ENCODE assay signal across 21 cellular contexts in genomic region chr10:14949291-14949690, GRCh38. TPM values are rescaled to one million over a fixed set of nuclear protein-coding genes. Genes with fewer than 3 reads are reported as not detected.
A peak's percentile ranks its signal among the peaks of the same experiment; 100 is the strongest.
DNase-seq lines count a peak whose midpoint lies in the region; ATAC-seq, FAIRE-seq and TF ChIP-seq lines count a peak whose summit lies in the region.
"Had no signal": no experiment of that assay in that cellular context is flagged by ENCODE, and none has a peak within 500 bp of the region (broad histone marks: within the 10 kb centered on the region; RNA-seq: fewer than 3 reads in every experiment).

No MANE protein-coding gene starts in this region.

- H3K9me3 Mint-ChIP-seq in activated CD4-positive, alpha-beta T cell treated with anti-CD3 and anti-CD28 coated beads, Interleukin-2, amount 10 ng/mL, durations not matched to agents 7 days and 5 days: no peaks in the 10 kb centered on the region
- H3K9me3 Mint-ChIP-seq in progenitor cell of endocrine pancreas (ENCODE audit: low read depth): no peaks in the 10 kb centered on the region
- no peaks in the 10 kb centered on the region for H3K9me3 Mint-ChIP-seq in CD14-positive monocyte

- H3K27ac ChIP-seq in DOHH2 (ENCODE audit: low read depth, low read length) (no peak overlapping the region), GM12878 (ENCODE audit: control insufficient read depth, insufficient read depth) (no peak overlapping the region)

- DNase-seq in activated CD4-positive, alpha-beta T cell treated with anti-CD3 and anti-CD28 coated beads, Interleukin-2, amount 10 ng/mL, durations not matched to agents 7 days and 5 days: no peak
- no peak for DNase-seq in activated CD4-positive, alpha-beta T cell treated with anti-CD3 and anti-CD28 coated beads for 48 hours
- no peak for DNase-seq in GM12878 (ENCODE audit: low read depth, low spot score)
- DNase-seq in progenitor cell of endocrine pancreas (ENCODE audit: low spot score, unreplicated experiment): no peak
- no peak for DNase-seq in germinal center (ENCODE audit: low spot score)
- no peak for DNase-seq in CD14-positive monocyte (ENCODE audit: low spot score)
- DNase-seq: CD4-positive, CD25-positive, alpha-beta regulatory T cell; H7; IMR-90; Kasumi-1; NCI-H1436; NCI-H2029; NCI-H2171; NCI-H446; NK-92 treated with Interleukin-12 subunit alpha and Interleukin-12 subunit beta, amount 100 ng/mL, for 24 hours; SHP77 treated with DMSO at 0.1 percent for 48 hours had no signal

- WGBS in GM12878 (ENCODE audit: insufficient coverage, insufficient replicate concordance, low lambda C conversion rate, missing lambda C conversion rate): 88% methylated on average over 5 of the region's 5 CpGs

- H3K4me2 ChIP-seq in DOHH2 (ENCODE audit: low read length) (peak overlapping the region; percentile 1; the same call in 1 of the 2 replicates), GM12878 (ENCODE audit: control insufficient read depth, insufficient read depth) (peak overlapping the region; percentile 59)

- H3K27me3 ChIP-seq in DOHH2 (ENCODE audit: control insufficient read depth, low read length) (no peaks in the 10 kb centered on the region), GM12878 (replicated peaks in 1 of 2; ENCODE audit: control insufficient read depth in 2 of 2, insufficient read depth in 2 of 2, low read length in 1 of 2) (no peaks in the 10 kb centered on the region)

- peak overlapping the region; percentile 20 for H3K27ac Mint-ChIP-seq in activated CD4-positive, alpha-beta T cell treated with anti-CD3 and anti-CD28 coated beads, Interleukin-2, amount 10 ng/mL, durations not matched to agents 7 days and 5 days
- H3K27ac Mint-ChIP-seq in progenitor cell of endocrine pancreas: peak overlapping the region; percentile 2
- H3K27ac Mint-ChIP-seq in CD14-positive monocyte: peak overlapping the region in 1 of 7 donors; percentile 8

- RAD21 ChIA-PET in GM12878 (lab: Charles Lee; ENCODE audit: unreplicated experiment): interaction anchor here (1.0 kb wide), 1 partner anchor 398 kb away, joined by 3 read pairs; no protein-coding TSS in a partner anchor

- in situ Hi-C loops in GM12878 (cut with MboI): no loop called here

- TF ChIP-seq POLR2A in GM12878 (IDR thresholded peaks at IDR 0.05; ENCODE audit: low read depth, low read length): no peak

- peaks cover 24% of the 10 kb centered on the region for H3K4me1 ChIP-seq in DOHH2 (ENCODE audit: control insufficient read depth, low read length)
- peaks cover 21% of the 10 kb centered on the region for H3K4me1 ChIP-seq in GM12878 (ENCODE audit: control insufficient read depth, insufficient read depth, low read length)

- H3K36me3 ChIP-seq in DOHH2 (ENCODE audit: control insufficient read depth, low read length) (peaks cover 87% of the 10 kb centered on the region), GM12878 (ENCODE audit: control insufficient read depth in 2 of 2, insufficient read depth in 2 of 2, low read length in 1 of 2) (peaks cover 6 to 32% of the 10 kb centered on the region in 2 experiments)

- no peaks in the 10 kb centered on the region for H3K9me2 ChIP-seq in DOHH2 (replicated peaks; ENCODE audit: control insufficient read depth, low read length)

- no peak for TF ChIP-seq RAD21 in GM12878 (IDR thresholded peaks at IDR 0.05; ENCODE audit: insufficient read depth, low read depth, low read length)

- no peak for TF ChIP-seq EP300 in GM12878 (IDR thresholded peaks at IDR 0.05; ENCODE audit: borderline replicate concordance in 1 of 2, control insufficient read depth in 1 of 2, low read depth in 2 of 2, low read length in 2 of 2)

- no TSS peak for BruUV-seq in GM12878 (replicated peaks; lab: Mats Ljungman, UMichigan)

- no peak overlapping the region for H2AFZ ChIP-seq in GM12878 (ENCODE audit: control insufficient read depth, low read depth, low read length)

- intact Hi-C loops in GM12878 (cut with micrococcal nuclease; ENCODE audit: unreplicated experiment) (no loop called here), CD14-positive monocyte (cut with micrococcal nuclease) (no loop called here)

- TF ChIP-seq CTCF in DOHH2 (IDR thresholded peaks at IDR 0.05; ENCODE audit: low read depth, low read length, poor library complexity, severe bottlenecking) (no peak), GM12878 (IDR thresholded peaks at IDR 0.05 in 2 of 3, conservative IDR thresholded peaks at IDR 0.05 in 1 of 3; ENCODE audit: control insufficient read depth in 2 of 3, extremely low read depth in 1 of 3, insufficient read depth in 1 of 3, low read depth in 3 of 3, low read length in 3 of 3) (no peak), progenitor cell of endocrine pancreas (IDR thresholded peaks at IDR 0.05; ENCODE audit: unreplicated experiment) (no peak), CD14-positive monocyte (IDR thresholded peaks at IDR 0.05) (no peak)

- peaks cover 16% of the 10 kb centered on the region for H3F3A ChIP-seq in DOHH2 (ENCODE audit: control insufficient read depth, insufficient read depth)

- H3K4me3 Mint-ChIP-seq in activated CD4-positive, alpha-beta T cell treated with anti-CD3 and anti-CD28 coated beads, Interleukin-2, amount 10 ng/mL, durations not matched to agents 7 days and 5 days: no peak overlapping the region
- H3K4me3 Mint-ChIP-seq in progenitor cell of endocrine pancreas (ENCODE audit: low read depth) (no peak overlapping the region), CD14-positive monocyte (no peak overlapping the region)

- peaks cover 70% of the 10 kb centered on the region for H3K36me3 Mint-ChIP-seq in activated CD4-positive, alpha-beta T cell treated with anti-CD3 and anti-CD28 coated beads, Interleukin-2, amount 10 ng/mL, durations not matched to agents 7 days and 5 days (ENCODE audit: low read depth)
- H3K36me3 Mint-ChIP-seq in progenitor cell of endocrine pancreas (ENCODE audit: insufficient read depth) (peaks cover 8% of the 10 kb centered on the region), CD14-positive monocyte (peaks cover 36 to 54% of the 10 kb centered on the region in 2 donors)

- H3K79me2 ChIP-seq in DOHH2 (ENCODE audit: control insufficient read depth, low read length) (peaks cover 88% of the 10 kb centered on the region), GM12878 (ENCODE audit: control insufficient read depth, insufficient read depth, low read length) (peaks cover 57% of the 10 kb centered on the region)

- POLR2A ChIA-PET in activated CD4-positive, alpha-beta T cell treated with anti-CD3 and anti-CD28 coated beads, Interleukin-2, amount 10 ng/mL, durations not matched to agents 7 days and 5 days (lab: Charles Lee): no interaction called here
- POLR2A ChIA-PET in GM12878 (lab: Charles Lee): interaction anchor here (0.6 to 1.4 kb wide), 2 partner anchors 29 to 71 kb away, joined by 3 read pairs; partner anchors contain the start of gene SUV39H2

- SMC1A ChIA-PET in GM12878 (lab: Charles Lee; ENCODE audit: uncharacterized antibody, unreplicated experiment): interaction anchor here (0.5 to 1.7 kb wide), 9 partner anchors 10 to 923 kb away, joined by 3 to 6 read pairs (median 3); partner anchors contain the start of genes CDNF and MEIG1

- no peak overlapping the region for H3K9ac ChIP-seq in GM12878 (ENCODE audit: control insufficient read depth, insufficient read depth, low read length)

- ATAC-seq in GM12878: no peak
- ATAC-seq in HG02798 (IDR thresholded peaks at IDR 0.05; ENCODE audit: poor library complexity, unreplicated experiment): no peak

- no peak overlapping the region for H3K4me3 ChIP-seq in DOHH2 (ENCODE audit: low read length)
- H3K4me3 ChIP-seq in GM12878: no peak overlapping the region

- FAIRE-seq in GM12878 (lab: Jason Lieb, UNC): no peak

- H4K20me1 ChIP-seq in DOHH2 (ENCODE audit: control insufficient read depth, insufficient read depth, low read depth, low read length): peaks cover 20% of the 10 kb centered on the region
- H4K20me1 ChIP-seq in GM12878 (ENCODE audit: control insufficient read depth, insufficient read depth): 0 out of 2 replicates have a peak, but pooled peaks cover 4% of the 10 kb centered on the region

- CTCF ChIA-PET in activated CD4-positive, alpha-beta T cell treated with anti-CD3 and anti-CD28 coated beads, Interleukin-2, amount 10 ng/mL, durations not matched to agents 7 days and 5 days (lab: Charles Lee): interaction anchor here (1.2 to 2.1 kb wide), 3 partner anchors 11 to 44 kb away, joined by 3 to 6 read pairs (median 4); partner anchors contain the start of gene MEIG1
- CTCF ChIA-PET in GM12878 (lab: Yijun Ruan, JAX): interaction anchor here (2.0 to 2.5 kb wide), 2 partner anchors 23 to 64 kb away, joined by 6 to 7 read pairs; no protein-coding TSS in a partner anchor

- peaks cover 45% of the 10 kb centered on the region for H3K4me1 Mint-ChIP-seq in activated CD4-positive, alpha-beta T cell treated with anti-CD3 and anti-CD28 coated beads, Interleukin-2, amount 10 ng/mL, durations not matched to agents 7 days and 5 days
- H3K4me1 Mint-ChIP-seq in progenitor cell of endocrine pancreas (ENCODE audit: low read depth): peaks cover 10% of the 10 kb centered on the region
- H3K4me1 Mint-ChIP-seq in CD14-positive monocyte: peaks cover 32% of the 10 kb centered on the region

- no peaks in the 10 kb centered on the region for H3K27me3 Mint-ChIP-seq in activated CD4-positive, alpha-beta T cell treated with anti-CD3 and anti-CD28 coated beads, Interleukin-2, amount 10 ng/mL, durations not matched to agents 7 days and 5 days
- H3K27me3 Mint-ChIP-seq in progenitor cell of endocrine pancreas (no peaks in the 10 kb centered on the region), CD14-positive monocyte (ENCODE audit: low read depth in 3 of 3) (no peaks in the 10 kb centered on the region)
- H3K27me3 Mint-ChIP-seq: CD4-positive, CD25-positive, alpha-beta regulatory T cell had no signal

- no peaks in the 10 kb centered on the region for H3K9me3 ChIP-seq in DOHH2 (ENCODE audit: control insufficient read depth, insufficient read depth, low read length)
- H3K9me3 ChIP-seq in GM12878 (replicated peaks; ENCODE audit: control insufficient read depth, insufficient read depth, low read length): no peaks in the 10 kb centered on the region

RNA-seq across cellular contexts. Expression of gene DCLRE1C, which starts 4.6 kb away (rescaled TPM):
- 10 to 100 TPM; 60.4 to 66.2 TPM for total RNA-seq in activated CD4-positive, alpha-beta T cell treated with anti-CD3 and anti-CD28 coated beads, Interleukin-2, amount 10 ng/mL, durations not matched to agents 7 days and 5 days
- total RNA-seq in GM12878 (2013; cell fraction: nucleolus; rRNA removed): 40.7 and 42.5 TPM in 2 replicates
- total RNA-seq in GM12878 (2014; rRNA removed) (24.6 and 25.8 TPM in 2 replicates), GM12878 (2014; rRNA removed; fragmentation: Illumina TruSeq; extraction: Trizol) (29.5 and 32.1 TPM in 2 replicates), GM12878 (2021) (19.8 and 20.6 TPM in 2 replicates), progenitor cell of endocrine pancreas (13.5 and 13.8 TPM in 2 replicates)
- polyA plus RNA-seq in GM12878 (2011; ENCODE audit: low read depth): 10.0 TPM
- polyA plus RNA-seq in GM12878 (2011; rRNA removed) (19.3 and 26.3 TPM in 2 replicates), GM12878 (2014; fragmentation: Illumina TruSeq; extraction: Trizol) (28.7 and 29.2 TPM in 2 replicates), GM12878 (2014; fragmentation: Nextera tagmentation; extraction: Ambion mirVana) (10 to 100 TPM; 15.7 to 26.2 TPM), GM12878 (2014; rRNA removed) (18.5 and 20.3 TPM in 2 replicates), GM12878 (2016; fragmentation: Nextera tagmentation; extraction: Ambion mirVana) (10 to 100 TPM; 35.7 to 43.4 TPM), CD14-positive monocyte (10 to 100 TPM in 1 of 2 donors, 1 to 10 TPM in 1; 8.9 to 17.6 TPM)
- 11.7 and 14.1 TPM in 2 replicates for polyA plus RNA-seq in GM12878 (2011; cell fraction: cytosol; rRNA removed)
- 20.8 and 25.3 TPM in 2 replicates for polyA plus RNA-seq in GM12878 (2011; cell fraction: nucleus; rRNA removed)
- polyA plus RNA-seq in GM12878 (2012): 10.1 and 11.8 TPM in 2 replicates
- 19.5 and 24.3 TPM in 2 replicates for polyA minus RNA-seq in GM12878 (2011; rRNA and poly(A)+ RNA removed)
- polyA minus RNA-seq in GM12878 (2011; cell fraction: cytosol; rRNA and poly(A)+ RNA removed): 6.4 and 10.0 TPM in 2 replicates
- 18.4 and 27.3 TPM in 2 replicates for polyA minus RNA-seq in GM12878 (2011; cell fraction: nucleus; rRNA and poly(A)+ RNA removed)

RNA-seq across cellular contexts. Expression of gene MEIG1, which starts 9.9 kb away (rescaled TPM):
- under 1 TPM; 0.71 to 0.82 TPM for total RNA-seq in activated CD4-positive, alpha-beta T cell treated with anti-CD3 and anti-CD28 coated beads, Interleukin-2, amount 10 ng/mL, durations not matched to agents 7 days and 5 days
- not detected in 2 replicates for total RNA-seq in GM12878 (2013; cell fraction: nucleolus; rRNA removed)
- total RNA-seq in GM12878 (2014; rRNA removed) (not detected in 2 replicates), GM12878 (2014; rRNA removed; fragmentation: Illumina TruSeq; extraction: Trizol) (0.67 TPM in 1 of 2 replicates, not detected in the other), GM12878 (2021) (not detected in 2 replicates), progenitor cell of endocrine pancreas (1.6 and 3.0 TPM in 2 replicates)
- not detected for polyA plus RNA-seq in GM12878 (2011; ENCODE audit: low read depth)
- polyA plus RNA-seq in GM12878 (2011; rRNA removed) (0.22 and 0.62 TPM in 2 replicates), GM12878 (2014; fragmentation: Illumina TruSeq; extraction: Trizol) (0.13 TPM in 1 of 2 replicates, not detected in the other), GM12878 (2014; fragmentation: Nextera tagmentation; extraction: Ambion mirVana) (under 1 TPM; 0.79 to 0.80 TPM), GM12878 (2014; rRNA removed) (0.71 and 1.1 TPM in 2 replicates), GM12878 (2016; fragmentation: Nextera tagmentation; extraction: Ambion mirVana) (1 to 10 TPM; 1.8 to 1.9 TPM), CD14-positive monocyte (under 1 TPM in 1 of 2 donors, not detected in 1; 0.47 TPM)
- polyA plus RNA-seq in GM12878 (2011; cell fraction: cytosol; rRNA removed): not detected in 2 replicates
- polyA plus RNA-seq in GM12878 (2011; cell fraction: nucleus; rRNA removed): not detected in 2 replicates
- not detected in 2 replicates for polyA plus RNA-seq in GM12878 (2012)
- polyA minus RNA-seq in GM12878 (2011; rRNA and poly(A)+ RNA removed): not detected in 2 replicates
- not detected in 2 replicates for polyA minus RNA-seq in GM12878 (2011; cell fraction: cytosol; rRNA and poly(A)+ RNA removed)
- polyA minus RNA-seq in GM12878 (2011; cell fraction: nucleus; rRNA and poly(A)+ RNA removed): not detected in 2 replicates
- total RNA-seq: A673; CD4-positive, CD25-positive, alpha-beta regulatory T cell; H7; HT1080; IMR-90; RPMI7951 had no signal
- polyA plus RNA-seq: IMR-90 had no signal
